ENCODE assay signal across 15 cellular contexts in the genomic region with DNA sequence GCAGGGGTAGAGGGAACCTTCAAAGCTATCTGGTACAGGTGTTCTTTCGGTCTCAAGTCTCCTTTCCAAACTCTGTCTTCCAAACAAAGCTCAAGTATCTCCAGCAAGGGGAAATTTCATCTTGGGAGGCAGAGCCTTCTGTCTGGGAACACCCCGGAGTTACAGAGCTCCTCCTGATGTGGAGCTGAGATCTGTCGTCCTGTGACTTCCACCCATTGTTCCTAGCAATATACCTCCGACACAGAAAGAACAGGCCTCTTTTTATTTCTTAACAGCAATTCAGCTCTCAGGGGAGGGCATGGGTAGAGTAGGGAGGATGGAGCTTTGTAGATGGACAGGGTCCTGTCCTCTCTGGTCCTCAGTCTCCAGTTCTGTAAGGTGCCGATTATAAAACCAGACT. TPM values are rescaled to one million over a fixed set of nuclear protein-coding genes. Genes with fewer than 3 reads are reported as not detected.
DNase-seq lines count a peak whose midpoint lies in the region; ATAC-seq and TF ChIP-seq lines count a peak whose summit lies in the region.
"Had no signal": no experiment of that assay in that cellular context is flagged by ENCODE, and none has a peak within 500 bp of the region (broad histone marks: within the 10 kb centered on the region; RNA-seq: fewer than 3 reads in every experiment).

No MANE protein-coding gene starts in this region.

- peak overlapping the region; percentile 73 for H3K27ac ChIP-seq in left ventricle myocardium inferior (replicated peaks)
- H3K27ac ChIP-seq in right atrium auricular region: no peak overlapping the region
- H3K27ac ChIP-seq in lower lobe of right lung: peak overlapping the region; percentile 33
- H3K27ac ChIP-seq in subcutaneous abdominal adipose tissue (ENCODE audit: low read depth, low read length): peak overlapping the region; percentile 62
- H3K27ac ChIP-seq: BLaER1 treated with 17β-estradiol and CSF1 and Interleukin-3, amounts not matched to agents 10 nM and 100 nM; GM23248 had no signal

- H3K9me3 Mint-ChIP-seq in endothelial cell (ENCODE audit: unreplicated experiment) (no peaks in the 10 kb centered on the region), HFFc6 (no peaks in the 10 kb centered on the region)

- peak overlapping the region; percentile 86 for H3K27ac Mint-ChIP-seq in endothelial cell (ENCODE audit: unreplicated experiment)
- H3K27ac Mint-ChIP-seq in HFFc6: no peak overlapping the region
- H3K27ac Mint-ChIP-seq: CD4-positive, CD25-positive, alpha-beta regulatory T cell had no signal

- TF ChIP-seq CTCF in left ventricle myocardium inferior (IDR thresholded peaks at IDR 0.05; ENCODE audit: borderline replicate concordance): no peak
- no peak for TF ChIP-seq CTCF in right atrium auricular region (IDR thresholded peaks at IDR 0.05)
- TF ChIP-seq CTCF in endothelial cell (IDR thresholded peaks at IDR 0.05; ENCODE audit: unreplicated experiment): no peak
- TF ChIP-seq CTCF in lower lobe of right lung (IDR thresholded peaks at IDR 0.05): no peak
- TF ChIP-seq CTCF in HFFc6 (IDR thresholded peaks at IDR 0.05): no peak

- intact Hi-C loops in left ventricle myocardium inferior (cut with micrococcal nuclease) (no loop called here), lower lobe of right lung (cut with DNase I) (no loop called here)

- no peak for ATAC-seq in lower lobe of right lung
- no peak for ATAC-seq in GM18907 (IDR thresholded peaks at IDR 0.05; ENCODE audit: unreplicated experiment)
- ATAC-seq in GM19023 (IDR thresholded peaks at IDR 0.05; ENCODE audit: unreplicated experiment): no peak

- peaks cover 51% of the 10 kb centered on the region for H3K4me1 Mint-ChIP-seq in endothelial cell (ENCODE audit: unreplicated experiment)
- H3K4me1 Mint-ChIP-seq in HFFc6 (ENCODE audit: low read depth): peaks cover 7% of the 10 kb centered on the region; the same call in 1 of the 2 replicates

- H3K27me3 ChIP-seq in left ventricle myocardium inferior (ENCODE audit: low read depth): peaks cover 6% of the 10 kb centered on the region
- no peaks in the 10 kb centered on the region for H3K27me3 ChIP-seq in right atrium auricular region
- no peaks in the 10 kb centered on the region for H3K27me3 ChIP-seq in lower lobe of right lung (ENCODE audit: low read depth)
- no peaks in the 10 kb centered on the region for H3K27me3 ChIP-seq in subcutaneous abdominal adipose tissue (ENCODE audit: control insufficient read depth in 5 of 5, insufficient read depth in 4 of 5, low read length in 5 of 5)

- H3K4me3 Mint-ChIP-seq in endothelial cell (ENCODE audit: unreplicated experiment) (no peak overlapping the region), HFFc6 (no peak overlapping the region)
- H3K4me3 Mint-ChIP-seq: CD4-positive, CD25-positive, alpha-beta regulatory T cell had no signal

- H3K27me3 Mint-ChIP-seq in endothelial cell (ENCODE audit: unreplicated experiment) (peaks cover 3% of the 10 kb centered on the region), HFFc6 (ENCODE audit: insufficient read depth) (peaks cover 31% of the 10 kb centered on the region)

- peaks cover 11% of the 10 kb centered on the region for H3K4me1 ChIP-seq in left ventricle myocardium inferior
- peaks cover 0 to 5% of the 10 kb centered on the region in 2 donors for H3K4me1 ChIP-seq in right atrium auricular region
- peaks cover 7% of the 10 kb centered on the region for H3K4me1 ChIP-seq in lower lobe of right lung
- peaks cover 3 to 24% (median 11%) of the 10 kb centered on the region in 5 donors for H3K4me1 ChIP-seq in subcutaneous abdominal adipose tissue (ENCODE audit: control insufficient read depth in 5 of 5, insufficient read depth in 5 of 5, low read length in 5 of 5)

- H3K9ac ChIP-seq in subcutaneous abdominal adipose tissue (ENCODE audit: low read length in 5 of 5): no peak overlapping the region
- H3K9ac ChIP-seq: BLaER1 treated with 17β-estradiol and CSF1 and Interleukin-3, amounts not matched to agents 10 nM and 100 nM; GM23248 had no signal

- H3K36me3 ChIP-seq in left ventricle myocardium inferior (no peaks in the 10 kb centered on the region), right atrium auricular region (no peaks in the 10 kb centered on the region), lower lobe of right lung (no peaks in the 10 kb centered on the region), subcutaneous abdominal adipose tissue (ENCODE audit: control insufficient read depth in 5 of 5, insufficient read depth in 5 of 5, low read length in 5 of 5) (no peaks in the 10 kb centered on the region)
- H3K36me3 ChIP-seq: BLaER1 treated with 17β-estradiol and CSF1 and Interleukin-3, amounts not matched to agents 10 nM and 100 nM had no signal

- DNase-seq in left ventricle myocardium inferior (no peak), right atrium auricular region (ENCODE audit: low spot score) (no peak), endothelial cell (ENCODE audit: low spot score) (no peak), lower lobe of right lung (no peak), HFFc6 (no peak)
- DNase-seq: ACHN; CD4-positive, CD25-positive, alpha-beta regulatory T cell; DMS53; GF-D8; GM23248; H7 had no signal

- no peaks in the 10 kb centered on the region for H3K9me3 ChIP-seq in left ventricle myocardium inferior (replicated peaks)
- H3K9me3 ChIP-seq in right atrium auricular region: no peaks in the 10 kb centered on the region
- no peaks in the 10 kb centered on the region for H3K9me3 ChIP-seq in lower lobe of right lung
- no peaks in the 10 kb centered on the region for H3K9me3 ChIP-seq in subcutaneous abdominal adipose tissue (ENCODE audit: control insufficient read depth in 5 of 5, low read length in 5 of 5)

- H3K4me3 ChIP-seq in left ventricle myocardium inferior: no peak overlapping the region
- H3K4me3 ChIP-seq in right atrium auricular region: no peak overlapping the region
- no peak overlapping the region for H3K4me3 ChIP-seq in lower lobe of right lung
- no peak overlapping the region for H3K4me3 ChIP-seq in subcutaneous abdominal adipose tissue (ENCODE audit: low read depth in 1 of 5, low read length in 5 of 5)
- H3K4me3 ChIP-seq: BLaER1 treated with 17β-estradiol and CSF1 and Interleukin-3, amounts not matched to agents 10 nM and 100 nM; GM23248 had no signal

- H3K36me3 Mint-ChIP-seq in endothelial cell (ENCODE audit: low read depth, unreplicated experiment): no peaks in the 10 kb centered on the region
- no peaks in the 10 kb centered on the region for H3K36me3 Mint-ChIP-seq in HFFc6 (ENCODE audit: low read depth)
- H3K36me3 Mint-ChIP-seq: CD4-positive, CD25-positive, alpha-beta regulatory T cell had no signal

RNA-seq across cellular contexts. Expression of a gene that starts 55.9 kb away (rescaled TPM):
- 29.0 TPM for total RNA-seq in left ventricle myocardium inferior
- 10 to 100 TPM; 26.1 to 39.9 TPM for total RNA-seq in right atrium auricular region
- total RNA-seq in endothelial cell (ENCODE audit: unreplicated experiment): 242 TPM
- total RNA-seq in lower lobe of right lung: 108 TPM
- 10 to 100 TPM; 30.3 to 39.4 (median 38.0) TPM for total RNA-seq in HFFc6 (2021; fragmentation: NEBNext Ultra II Directional; extraction: Animal tissue kit (Norgen Biotek cat#: 25700))

Comparison
In these comparisons a context has a peak if more than half of its experiments do, and no peak if none do; other contexts are left out.
1. H3K27ac ChIP-seq: peak in left ventricle myocardium inferior (single experiment), lower lobe of right lung (single experiment) and subcutaneous abdominal adipose tissue (single experiment); none in right atrium auricular region (0 of 2).